11 cellular contexts compared by ENCODE assay signal in genomic region chr3:47910777-47911440, GRCh38.
DNase-seq lines count a peak whose midpoint lies in the region; ATAC-seq and TF ChIP-seq lines count a peak whose summit lies in the region.
"Had no signal": no experiment of that assay in that cellular context is flagged by ENCODE, and none has a peak within 500 bp of the region (broad histone marks: within the 10 kb centered on the region; RNA-seq: fewer than 3 reads in every experiment).

No MANE protein-coding gene starts in this region.

- H3K36me3 Mint-ChIP-seq in Calu3 (ENCODE audit: insufficient read depth, unreplicated experiment) (peaks cover 37% of the 10 kb centered on the region), chondrocyte (ENCODE audit: low read depth) (peaks cover 46% of the 10 kb centered on the region), neural crest cell (ENCODE audit: low read depth) (peaks cover 31% of the 10 kb centered on the region)

- CTCF ChIA-PET in Calu3 (lab: Charles Lee), result interaction anchor here (1.1 kb wide), 1 partner anchor 79 kb away, joined by 3 read pairs; no protein-coding TSS in a partner anchor

- H3K27ac Mint-ChIP-seq in Calu3 (ENCODE audit: unreplicated experiment) (peak overlapping the region; percentile 67), chondrocyte (ENCODE audit: unreplicated experiment) (peak overlapping the region; percentile 81), neural crest cell (ENCODE audit: unreplicated experiment) (peak overlapping the region; percentile 15)

- TF ChIP-seq CTCF in Calu3 (IDR thresholded peaks at IDR 0.05; ENCODE audit: unreplicated experiment) (no peak), chondrocyte (IDR thresholded peaks at IDR 0.05) (no peak), neural crest cell (conservative IDR thresholded peaks at IDR 0.05) (no peak), transverse colon (IDR thresholded peaks at IDR 0.05) (no peak)

- DNase-seq in Calu3 (peak; percentile 58), MG63 (peak; percentile 83), chondrocyte (ENCODE audit: low spot score) (no peak), neural crest cell (ENCODE audit: low read depth, low spot score) (no peak), transverse colon (no peak), SKM-1 (lab: John Stamatoyannopoulos, UW; ENCODE audit: unreplicated experiment) (no peak)
- DNase-seq: activated CD8-positive, alpha-beta memory T cell treated with anti-CD3 and anti-CD28 coated beads for 24 hours; spleen; upper lobe of right lung had no signal

- TF ChIP-seq EP300 in transverse colon (IDR thresholded peaks at IDR 0.05; ENCODE audit: low read depth), result no peak

- H3K27ac ChIP-seq in transverse colon, result no peak overlapping the region
- H3K27ac ChIP-seq: spleen, upper lobe of right lung had no signal

- WGBS in transverse colon (ENCODE audit: low coverage in 1 of 2), 2 donors, result 80 to 87% methylated on average over 1 to 4 of the region's 4 CpGs

- ATAC-seq in GM21381 (IDR thresholded peaks at IDR 0.05; ENCODE audit: unreplicated experiment) (no peak), HG03378 (IDR thresholded peaks at IDR 0.05; ENCODE audit: unreplicated experiment) (no peak)
- ATAC-seq: upper lobe of right lung had no signal

- peaks cover 32% of the 10 kb centered on the region for H3K4me1 Mint-ChIP-seq in Calu3 (ENCODE audit: low read depth, unreplicated experiment)
- H3K4me1 Mint-ChIP-seq in chondrocyte (ENCODE audit: low read depth), result peaks cover 20% of the 10 kb centered on the region
- H3K4me1 Mint-ChIP-seq in neural crest cell, result no peaks in the 10 kb centered on the region

- no peak for TF ChIP-seq POLR2A in transverse colon (IDR thresholded peaks at IDR 0.05)

- H3K36me3 ChIP-seq in MG63 (peaks cover 47% of the 10 kb centered on the region), transverse colon (peaks cover 0 to 43% (median 9%) of the 10 kb centered on the region in 4 donors)

- in situ Hi-C loops in transverse colon (cut with MboI; ENCODE audit: low pct_ligation_motif_present in 1 of 4, low pct_unique_long_range_greater_than_20kb in 1 of 4, low sequenced_read_pairs in 3 of 4), result no loop called here

- no peak overlapping the region for H3K4me3 ChIP-seq in MG63
- H3K4me3 ChIP-seq in transverse colon, result no peak overlapping the region
- H3K4me3 ChIP-seq: spleen, upper lobe of right lung had no signal

- H3K27me3 Mint-ChIP-seq in Calu3 (ENCODE audit: unreplicated experiment) (no peaks in the 10 kb centered on the region), chondrocyte (ENCODE audit: low read depth) (no peaks in the 10 kb centered on the region), neural crest cell (ENCODE audit: low read depth) (no peaks in the 10 kb centered on the region)

- BruUV-seq in Calu3 (replicated peaks; lab: Mats Ljungman, UMichigan), result TSS peak; percentile 35

- intact Hi-C loops in Calu3 (cut with micrococcal nuclease; ENCODE audit: unreplicated experiment) (loop anchor here (5.0 to 10.0 kb wide), 2 partner anchors 41 to 74 kb away; no protein-coding TSS in a partner anchor), transverse colon (cut with DNase I; ENCODE audit: low total_unique reads) (no loop called here)

- H3K9me3 Mint-ChIP-seq in Calu3 (ENCODE audit: low read depth, unreplicated experiment) (no peaks in the 10 kb centered on the region), chondrocyte (ENCODE audit: low read depth) (no peaks in the 10 kb centered on the region), neural crest cell (peaks cover 4% of the 10 kb centered on the region)

- H3K4me3 Mint-ChIP-seq in Calu3 (ENCODE audit: low read depth, unreplicated experiment) (no peak overlapping the region), chondrocyte (ENCODE audit: unreplicated experiment) (no peak overlapping the region), neural crest cell (no peak overlapping the region)

- no peaks in the 10 kb centered on the region for H3K27me3 ChIP-seq in MG63
- H3K27me3 ChIP-seq in transverse colon, result no peaks in the 10 kb centered on the region
- H3K27me3 ChIP-seq: spleen, upper lobe of right lung had no signal

- no peaks in the 10 kb centered on the region for H3K4me1 ChIP-seq in transverse colon
- H3K4me1 ChIP-seq: spleen, upper lobe of right lung had no signal

- H3K9me3 ChIP-seq in MG63 (no peaks in the 10 kb centered on the region), transverse colon (no peaks in the 10 kb centered on the region)
- H3K9me3 ChIP-seq: spleen, upper lobe of right lung had no signal

Comparison
In these comparisons a context has a peak if more than half of its experiments do, and no peak if none do; other contexts are left out.
1. DNase-seq: peak in Calu3 (single experiment) and MG63 (single experiment); none in chondrocyte (single experiment), neural crest cell (single experiment), transverse colon (single experiment) and SKM-1 (single experiment).
2. H3K27ac Mint-ChIP-seq: peak in every context shown above with its lines; median percentile 81 in chondrocyte; 67 in Calu3; 15 in neural crest cell.